20 cellular contexts compared by ENCODE assay signal in the genomic region with DNA sequence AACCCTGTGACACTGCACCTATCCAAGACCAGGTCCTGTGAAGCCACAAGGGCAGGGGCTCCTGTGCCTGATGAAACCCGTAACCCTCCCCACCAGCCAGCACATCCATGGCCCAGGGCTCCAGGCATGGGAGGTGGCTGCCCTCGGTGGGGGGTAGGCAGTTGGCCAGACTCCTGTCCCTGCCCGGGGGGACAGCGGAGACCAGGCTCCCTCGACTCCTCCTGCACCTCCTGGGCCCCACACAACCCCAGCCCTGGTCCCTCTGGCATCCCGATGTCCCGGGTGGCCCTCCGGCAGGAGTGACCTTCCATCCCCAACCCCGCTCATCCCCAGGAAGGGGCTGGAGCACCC. TPM values are rescaled to one million over a fixed set of nuclear protein-coding genes. Genes with fewer than 3 reads are reported as not detected.
DNase-seq lines count a peak whose midpoint lies in the region; ATAC-seq and TF ChIP-seq lines count a peak whose summit lies in the region.
"Had no signal": no experiment of that assay in that cellular context is flagged by ENCODE, and none has a peak within 500 bp of the region (broad histone marks: within the 10 kb centered on the region; RNA-seq: fewer than 3 reads in every experiment).

No MANE protein-coding gene starts in this region.

- H3K79me2 ChIP-seq in PC-9 (ENCODE audit: low read depth): no peaks in the 10 kb centered on the region

- WGBS in thyroid gland, 2 donors: 100% methylated on average over 1 of the region's 9 CpGs; no CpG with 5 or more reads in 1 of the 2 donors

- CTCF ChIA-PET in HEK293 (lab: Yijun Ruan, JAX): no interaction called here
- CTCF ChIA-PET in PC-9 (lab: Charles Lee): no interaction called here

- no peaks in the 10 kb centered on the region for H3K9me2 ChIP-seq in PC-9 (ENCODE audit: insufficient read depth)

- no peak overlapping the region for H2AFZ ChIP-seq in PC-9

- no TSS peak for BruUV-seq in PC-9 (replicated peaks; lab: Mats Ljungman, UMichigan)

- H3K36me3 Mint-ChIP-seq in glutamatergic neuron (ENCODE audit: unreplicated experiment): no peaks in the 10 kb centered on the region

- H3K36me3 ChIP-seq in HEK293 (ENCODE audit: control insufficient read depth in 2 of 2, insufficient read depth in 1 of 2, low read length in 2 of 2): peaks cover 0 to 86% of the 10 kb centered on the region in 2 experiments; a peak in 1 of 3 replicates
- no peaks in the 10 kb centered on the region for H3K36me3 ChIP-seq in thyroid gland
- H3K36me3 ChIP-seq in gastrocnemius medialis: no peaks in the 10 kb centered on the region
- H3K36me3 ChIP-seq in PC-9 (ENCODE audit: low read depth): no peaks in the 10 kb centered on the region

- in situ Hi-C loops in gastrocnemius medialis (cut with MboI; ENCODE audit: low sequenced_read_pairs in 4 of 4): no loop called here

- TF ChIP-seq CTCF in HEK293 (tag by site-specific recombination; IDR thresholded peaks at IDR 0.05) (no peak), glutamatergic neuron (IDR thresholded peaks at IDR 0.05; ENCODE audit: partially characterized antibody, unreplicated experiment) (no peak), thyroid gland (IDR thresholded peaks at IDR 0.05) (no peak), gastrocnemius medialis (IDR thresholded peaks at IDR 0.05 in 4 of 5, conservative IDR thresholded peaks at IDR 0.05 in 1 of 5) (no peak), PC-9 (conservative IDR thresholded peaks at IDR 0.05) (no peak)

- H3K4me3 ChIP-seq in HEK293 (ENCODE audit: low read depth, low read length) (no peak overlapping the region), thyroid gland (replicated peaks in 1 of 3) (no peak overlapping the region), gastrocnemius medialis (no peak overlapping the region), PC-9 (no peak overlapping the region)

- no peaks in the 10 kb centered on the region for H3K27me3 Mint-ChIP-seq in glutamatergic neuron (ENCODE audit: unreplicated experiment)

- no peak overlapping the region for H3K4me3 Mint-ChIP-seq in glutamatergic neuron (ENCODE audit: unreplicated experiment)
- H3K4me3 Mint-ChIP-seq: CD14-positive monocyte had no signal

- peaks cover 13% of the 10 kb centered on the region for H4K20me1 ChIP-seq in PC-9 (ENCODE audit: insufficient read depth)

- H3F3A ChIP-seq in PC-9 (ENCODE audit: insufficient read depth, low read depth): no peaks in the 10 kb centered on the region

- H3K27ac ChIP-seq in HEK293 (ENCODE audit: extremely low read depth, low read depth, low read length) (0 out of 2 replicates have a peak overlapping the region, but pooled peaks have one; percentile 9), thyroid gland (peak overlapping the region; percentile 75 to 99 (median 82)), gastrocnemius medialis (no peak overlapping the region), PC-9 (no peak overlapping the region)
- H3K27ac ChIP-seq: 22Rv1 had no signal

- peaks cover 7% of the 10 kb centered on the region for H3K4me1 Mint-ChIP-seq in glutamatergic neuron (ENCODE audit: low read depth, unreplicated experiment)

- H3K27ac Mint-ChIP-seq in glutamatergic neuron (ENCODE audit: unreplicated experiment): no peak overlapping the region
- H3K27ac Mint-ChIP-seq: CD14-positive monocyte had no signal

- intact Hi-C loops in thyroid gland (cut with DNase I) (no loop called here), gastrocnemius medialis (cut with DNase I; ENCODE audit: low total_unique reads) (no loop called here), PC-9 (cut with micrococcal nuclease; ENCODE audit: unreplicated experiment) (no loop called here)

- no peaks in the 10 kb centered on the region for H3K27me3 ChIP-seq in thyroid gland
- no peaks in the 10 kb centered on the region for H3K27me3 ChIP-seq in gastrocnemius medialis
- H3K27me3 ChIP-seq in PC-9 (ENCODE audit: insufficient read depth, low read depth): no peaks in the 10 kb centered on the region

- H3K4me2 ChIP-seq in PC-9: no peak overlapping the region

- H3K9me3 Mint-ChIP-seq in glutamatergic neuron (ENCODE audit: unreplicated experiment): peaks cover 3% of the 10 kb centered on the region
- H3K9me3 Mint-ChIP-seq: CD14-positive monocyte had no signal

- H3K4me1 ChIP-seq in HEK293 (ENCODE audit: control insufficient read depth, insufficient read depth, low read length) (no peaks in the 10 kb centered on the region), thyroid gland (peaks cover 26 to 51% of the 10 kb centered on the region in 2 donors), gastrocnemius medialis (peaks cover 0 to 10% of the 10 kb centered on the region in 2 donors), PC-9 (replicated peaks; ENCODE audit: insufficient read depth) (no peaks in the 10 kb centered on the region)

- no peak for ATAC-seq in gastrocnemius medialis

- no peak for TF ChIP-seq POLR2A in thyroid gland (IDR thresholded peaks at IDR 0.05)
- no peak for TF ChIP-seq POLR2A in gastrocnemius medialis (IDR thresholded peaks at IDR 0.05)

- H3K9me3 ChIP-seq in HEK293 (ENCODE audit: control insufficient read depth, insufficient read depth, low read depth, low read length): no peaks in the 10 kb centered on the region
- no peaks in the 10 kb centered on the region for H3K9me3 ChIP-seq in thyroid gland
- no peaks in the 10 kb centered on the region for H3K9me3 ChIP-seq in gastrocnemius medialis
- no peaks in the 10 kb centered on the region for H3K9me3 ChIP-seq in PC-9 (ENCODE audit: insufficient read depth, low read depth)

- DNase-seq in NCI-H1417 (lab: John Stamatoyannopoulos, UW) (peak in 2 of 3 experiments; percentile 21 to 37), NCI-H1417 treated with DMSO at 0.1 percent for 48 hours (lab: John Stamatoyannopoulos, UW) (no peak), glutamatergic neuron (peak; percentile 17), thyroid gland (no peak), gastrocnemius medialis (no peak), PC-9 (no peak)
- no peak for DNase-seq in activated naive CD4-positive, alpha-beta T cell treated with anti-CD3 and anti-CD28 coated beads, Interleukin-2, amount 50 U/mL, for 16 hours
- DNase-seq: ACHN, EL, GF-D8, GOT3, MM.1S, NCI-H1048, NCI-H1436 treated with DMSO at 0.1 percent for 48 hours, NCI-H1930, NCI-H82, Right ventricle myocardium superior had no signal

- POLR2A ChIA-PET in HEK293 (lab: Yijun Ruan, JAX) (no interaction called here), PC-9 (lab: Charles Lee; ENCODE audit: unreplicated experiment) (no interaction called here)

TF ChIP-seq in HEK293, 187 proteins besides CTCF, POLR2A, EP300 and RAD21:
- no peak for TF ChIP-seq ZNF157 (tag by site-specific recombination; IDR thresholded peaks at IDR 0.05)
- no peak for TF ChIP-seq ZBTB11 (tag by site-specific recombination; conservative IDR thresholded peaks at IDR 0.05; ENCODE audit: low read depth)
- TF ChIP-seq REPIN1 (tag by site-specific recombination; IDR thresholded peaks at IDR 0.05; ENCODE audit: low read depth): no peak
- peak; percentile 28; the same call in 1 of the 2 replicates for TF ChIP-seq GLIS2 (tag by site-specific recombination; IDR thresholded peaks at IDR 0.05)
- TF ChIP-seq GLIS1 (tag by site-specific recombination; IDR thresholded peaks at IDR 0.05): peak; percentile 95
- TF ChIP-seq ZIC2 (tag by site-specific recombination; IDR thresholded peaks at IDR 0.05): peak; percentile 65
- TF ChIP-seq ZNF292 (tag by site-specific recombination; IDR thresholded peaks at IDR 0.05; ENCODE audit: borderline replicate concordance, low read depth): no peak
- no peak for TF ChIP-seq BCL11B (tag by site-specific recombination; IDR thresholded peaks at IDR 0.05; ENCODE audit: low read depth)
- TF ChIP-seq SCRT2 (tag by site-specific recombination; IDR thresholded peaks at IDR 0.05): no peak
- TF ChIP-seq ZBTB20 (tag by site-specific recombination; IDR thresholded peaks at IDR 0.05): peak; percentile 58; the same call in 1 of the 2 replicates
- no peak for TF ChIP-seq ZNF394 (tag by site-specific recombination; IDR thresholded peaks at IDR 0.05; ENCODE audit: borderline replicate concordance)

RNA-seq across cellular contexts. Expression of gene AKT1, which starts 11.4 kb away (rescaled TPM):
- total RNA-seq in glutamatergic neuron (ENCODE audit: unreplicated experiment) (300 TPM), thyroid gland (100 to 1,000 TPM in 3 of 4 donors, 10 to 100 TPM in 1; 99.8 to 179 (median 152) TPM), gastrocnemius medialis (10 to 100 TPM; 44.4 to 70.4 (median 57.0) TPM), PC-9 (2021) (107 and 144 TPM in 2 replicates)

RNA-seq across cellular contexts. Expression of gene ZBTB42, which starts 16.7 kb away (rescaled TPM):
- total RNA-seq in glutamatergic neuron (ENCODE audit: unreplicated experiment) (6.0 TPM), thyroid gland (10 to 100 TPM; 12.9 to 29.4 (median 16.8) TPM), gastrocnemius medialis (10 to 100 TPM in 3 of 4 donors, 1 to 10 TPM in 1; 2.4 to 20.8 (median 12.5) TPM), PC-9 (2021) (4.2 and 6.1 TPM in 2 replicates)

RNA-seq across cellular contexts. Expression of gene SIVA1, which starts 31.2 kb away (rescaled TPM):
- total RNA-seq in glutamatergic neuron (ENCODE audit: unreplicated experiment) (30.5 TPM), thyroid gland (100 to 1,000 TPM; 137 to 388 (median 239) TPM), gastrocnemius medialis (100 to 1,000 TPM; 228 to 357 (median 264) TPM), PC-9 (2021) (85.8 and 116 TPM in 2 replicates)

Comparison
In these comparisons a context has a peak if more than half of its experiments do, and no peak if none do; other contexts are left out.
1. DNase-seq: peak in NCI-H1417 (2 of 3) and glutamatergic neuron (single experiment); none in NCI-H1417 treated with DMSO at 0.1 percent for 48 hours (single experiment), thyroid gland (0 of 2), activated naive CD4-positive, alpha-beta T cell treated with anti-CD3 and anti-CD28 coated beads, Interleukin-2, amount 50 U/mL, for 16 hours (single experiment), gastrocnemius medialis (0 of 2) and PC-9 (0 of 2).
2. H3K27ac ChIP-seq: peak in HEK293 (single experiment) and thyroid gland (3 of 3); none in gastrocnemius medialis (0 of 4) and PC-9 (single experiment).